30 cellular contexts compared by ENCODE assay signal in genomic region chr5:30561771-30562170, GRCh38.
"Had no signal": no experiment of that assay in that cellular context is flagged by ENCODE, and none has a peak within 500 bp of the region (broad histone marks: within the 10 kb centered on the region; RNA-seq: fewer than 3 reads in every experiment).

No MANE protein-coding gene starts in this region.

- H3K79me2 ChIP-seq: parathyroid adenoma had no signal

- H3K27ac Mint-ChIP-seq: immature natural killer cell; naive thymus-derived CD8-positive, alpha-beta T cell; nephron; stimulated activated memory B cell treated with anti-CD40 and anti-IgM and Interleukin-4, amounts not matched to agents 10 μg/mL and 1 μg/mL and 100 μg/mL, for 72 hours; stimulated activated naive CD8-positive, alpha-beta T cell treated with anti-CD3 and anti-CD28 coated beads, Interleukin-15, amount 100 ng/mL, for 72 hours; type B pancreatic cell had no signal

- H3K36me3 Mint-ChIP-seq: immature natural killer cell; naive thymus-derived CD8-positive, alpha-beta T cell; stimulated activated memory B cell treated with anti-CD40 and anti-IgM and Interleukin-4, amounts not matched to agents 10 μg/mL and 1 μg/mL and 100 μg/mL, for 72 hours; type B pancreatic cell had no signal

- H3K4me3 Mint-ChIP-seq: immature natural killer cell; naive thymus-derived CD8-positive, alpha-beta T cell; nephron; neural crest cell; stimulated activated memory B cell treated with anti-CD40 and anti-IgM and Interleukin-4, amounts not matched to agents 10 μg/mL and 1 μg/mL and 100 μg/mL, for 72 hours; stimulated activated naive CD8-positive, alpha-beta T cell treated with anti-CD3 and anti-CD28 coated beads, Interleukin-15, amount 100 ng/mL, for 72 hours; type B pancreatic cell had no signal

- H3K4me1 Mint-ChIP-seq: immature natural killer cell; naive thymus-derived CD8-positive, alpha-beta T cell; nephron; neural crest cell; stimulated activated memory B cell treated with anti-CD40 and anti-IgM and Interleukin-4, amounts not matched to agents 10 μg/mL and 1 μg/mL and 100 μg/mL, for 72 hours; stimulated activated naive CD8-positive, alpha-beta T cell treated with anti-CD3 and anti-CD28 coated beads, Interleukin-15, amount 100 ng/mL, for 72 hours had no signal

- H3K4me2 ChIP-seq: smooth muscle cell had no signal

- H3K27me3 Mint-ChIP-seq: naive thymus-derived CD8-positive, alpha-beta T cell; stimulated activated memory B cell treated with anti-CD40 and anti-IgM and Interleukin-4, amounts not matched to agents 10 μg/mL and 1 μg/mL and 100 μg/mL, for 72 hours; stimulated activated naive CD8-positive, alpha-beta T cell treated with anti-CD3 and anti-CD28 coated beads, Interleukin-15, amount 100 ng/mL, for 72 hours; type B pancreatic cell had no signal

- H3K4me1 ChIP-seq: left lung, lower lobe of right lung, parathyroid adenoma, psoas muscle, right atrium auricular region, right lobe of liver, tibial nerve, uterus had no signal

- H3K9me3 ChIP-seq: lower lobe of right lung, neutrophil, psoas muscle, right atrium auricular region, right lobe of liver, tibial nerve, uterus had no signal

- H3K9me3 Mint-ChIP-seq: nephron; stimulated activated memory B cell treated with anti-CD40 and anti-IgM and Interleukin-4, amounts not matched to agents 10 μg/mL and 1 μg/mL and 100 μg/mL, for 72 hours; stimulated activated naive CD8-positive, alpha-beta T cell treated with anti-CD3 and anti-CD28 coated beads, Interleukin-15, amount 100 ng/mL, for 72 hours; type B pancreatic cell had no signal

- H3K36me3 ChIP-seq: left lung, lower lobe of right lung, neutrophil, right atrium auricular region, right lobe of liver, tibial nerve, uterus had no signal

- H3K9ac ChIP-seq: parathyroid adenoma had no signal

- H3K4me3 ChIP-seq: left lung, lower lobe of right lung, psoas muscle, right atrium auricular region, right lobe of liver, smooth muscle cell, tibial nerve, uterus had no signal

- FAIRE-seq: islet of Langerhans, kidney had no signal

- H3K27ac ChIP-seq: left lung, lower lobe of right lung, neutrophil, parathyroid adenoma, psoas muscle, right atrium auricular region, right lobe of liver, tibial nerve, uterus had no signal

- H3K27me3 ChIP-seq: left lung, neutrophil, right atrium auricular region, right lobe of liver, tibial nerve, uterus had no signal

- H2AFZ ChIP-seq: parathyroid adenoma had no signal

- DNase-seq: hypothalamus; immature natural killer cell; kidney; left colon; left lung; lower lobe of right lung; mammary epithelial cell; mesenchymal stem cell; naive thymus-derived CD8-positive, alpha-beta T cell; occipital lobe; psoas muscle; right lobe of liver; stimulated activated CD4-positive, alpha-beta T cell treated with anti-CD3 and anti-CD28 coated beads, Interleukin-1b, Interleukin-23, amount 100 ng/mL, for 48 hours; stimulated activated CD4-positive, alpha-beta T cell treated with anti-CD3 and anti-CD28 coated beads, Interleukin-2, amount 100 ng/mL, for 48 hours; stimulated activated CD4-positive, alpha-beta T cell treated with anti-CD3 and anti-CD28 coated beads, Interleukin-4, amount 100 ng/mL, for 4 hours; stimulated activated CD8-positive, alpha-beta memory T cell treated with anti-CD3 and anti-CD28 coated beads, Interleukin-4, amount 100 ng/mL, for 48 hours; stimulated activated naive CD4-positive, alpha-beta T cell treated with Interleukin-2 at 50 U/mL for 16 hours; stimulated activated naive CD8-positive, alpha-beta T cell treated with anti-CD3 and anti-CD28 coated beads, Interleukin-15, amount 100 ng/mL, for 72 hours; substantia nigra; uterus had no signal
